8 cellular contexts compared by ENCODE assay signal in the genomic region with DNA sequence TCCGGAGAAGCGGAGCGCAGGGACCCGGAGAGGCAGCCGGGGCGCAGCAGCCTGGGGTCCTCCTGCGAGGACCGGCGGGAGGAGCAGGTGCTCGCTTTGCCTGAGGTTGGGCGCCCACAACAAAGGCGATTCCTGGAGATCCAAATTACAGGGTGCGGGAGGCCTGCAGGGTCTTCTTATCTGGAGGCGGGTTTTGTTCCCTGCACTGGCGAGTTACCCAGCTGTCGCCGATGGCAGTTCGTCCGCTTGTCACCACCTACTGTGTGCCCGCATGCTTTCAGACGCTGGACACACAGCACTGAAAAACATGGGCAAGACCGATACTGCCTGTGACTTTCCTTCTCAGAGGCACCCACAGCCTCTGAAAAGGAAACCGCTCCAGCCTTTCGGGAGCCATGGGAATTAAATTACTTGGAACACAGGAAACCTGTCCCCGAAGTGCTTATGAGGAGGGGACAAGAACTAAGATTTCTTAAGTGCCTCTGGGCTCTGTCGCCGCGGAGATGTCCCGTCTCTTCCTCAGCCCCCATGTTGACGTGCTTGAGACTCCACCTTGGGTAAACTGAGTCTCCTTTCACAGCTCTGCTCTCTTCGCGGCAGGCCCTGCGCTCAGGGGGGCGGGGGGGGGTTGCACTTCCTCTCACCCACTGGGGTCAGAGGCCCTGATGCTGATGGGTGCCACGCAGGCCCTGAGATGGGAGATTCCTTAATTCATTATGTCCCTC. TPM values are rescaled to one million over a fixed set of nuclear protein-coding genes. Genes with fewer than 3 reads are reported as not detected.
DNase-seq lines count a peak whose midpoint lies in the region; ATAC-seq and TF ChIP-seq lines count a peak whose summit lies in the region.

No MANE protein-coding gene starts in this region.

- no peaks in the 10 kb centered on the region for H3K9me3 ChIP-seq in HEK293 (ENCODE audit: control insufficient read depth, insufficient read depth, low read depth, low read length)
- H3K9me3 ChIP-seq in SU-DHL-6 (ENCODE audit: insufficient read depth, low read length) = no peaks in the 10 kb centered on the region
- no peaks in the 10 kb centered on the region for H3K9me3 ChIP-seq in gastrocnemius medialis

- H3K4me3 ChIP-seq in HEK293 (ENCODE audit: low read depth, low read length) (no peak overlapping the region), SU-DHL-6 (ENCODE audit: insufficient read depth, low read length, poor library complexity, severe bottlenecking) (no peak overlapping the region), gastrocnemius medialis (peak overlapping the region; percentile 60 to 83 (median 68))

- H3K9ac ChIP-seq in SU-DHL-6 (ENCODE audit: low read length) = peak overlapping the region; percentile 72; the same call in 1 of the 2 replicates

- H4K20me1 ChIP-seq in SU-DHL-6 (ENCODE audit: low read depth, low read length) = no peaks in the 10 kb centered on the region

- no peaks in the 10 kb centered on the region for H3K9me2 ChIP-seq in SU-DHL-6 (replicated peaks; ENCODE audit: insufficient read depth, low read length)

- DNase-seq in left cardiac atrium (peak; percentile 26), gastrocnemius medialis (no peak), putamen (ENCODE audit: low spot score) (no peak)
- no peak for DNase-seq in effector CD8-positive, alpha-beta T cell (lab: John Stamatoyannopoulos, UW)
- DNase-seq in activated CD8-positive, alpha-beta memory T cell treated with anti-CD3 and anti-CD28 coated beads, Interleukin-2, amount 50 U/mL, for 48 hours = no peak

- CTCF ChIA-PET in HEK293 (lab: Yijun Ruan, JAX) = interaction anchor here (0.5 to 2.5 kb wide), 4 partner anchors 67 to 297 kb away, joined by 3 to 14 read pairs (median 4); no protein-coding TSS in a partner anchor

- POLR2A ChIA-PET in HEK293 (lab: Yijun Ruan, JAX) = interaction anchor here (1.0 to 2.1 kb wide), 3 partner anchors 10 to 54 kb away, joined by 3 to 5 read pairs (median 5); no protein-coding TSS in a partner anchor

- no peak for TF ChIP-seq CTCF in HEK293 (tag by site-specific recombination; IDR thresholded peaks at IDR 0.05)
- no peak for TF ChIP-seq CTCF in SU-DHL-6 (IDR thresholded peaks at IDR 0.05; ENCODE audit: insufficient read depth, low read length, poor library complexity, severe bottlenecking)
- no peak for TF ChIP-seq CTCF in gastrocnemius medialis (IDR thresholded peaks at IDR 0.05 in 4 of 5, conservative IDR thresholded peaks at IDR 0.05 in 1 of 5)

- peaks cover 0 to 12% of the 10 kb centered on the region in 2 experiments; a peak in 1 of 3 replicates for H3K36me3 ChIP-seq in HEK293 (ENCODE audit: control insufficient read depth in 2 of 2, insufficient read depth in 1 of 2, low read length in 2 of 2)
- H3K36me3 ChIP-seq in SU-DHL-6 (ENCODE audit: low read length) = no peaks in the 10 kb centered on the region
- H3K36me3 ChIP-seq in gastrocnemius medialis = no peaks in the 10 kb centered on the region

- no peak overlapping the region for H2AFZ ChIP-seq in SU-DHL-6 (ENCODE audit: low read depth, low read length, severe bottlenecking)

- intact Hi-C loops in left cardiac atrium (cut with DNase I) = loop anchor here (2.0 to 10.0 kb wide), 3 partner anchors 43 to 175 kb away; partner anchors contain the start of gene SPINDOC (in 1 of the 2)
- intact Hi-C loops in gastrocnemius medialis (cut with DNase I; ENCODE audit: low total_unique reads) = loop anchor here (2.0 to 10.0 kb wide), 3 partner anchors 67 to 382 kb away; no protein-coding TSS in a partner anchor

- H3K4me1 ChIP-seq in HEK293 (ENCODE audit: control insufficient read depth, insufficient read depth, low read length) (no peaks in the 10 kb centered on the region), gastrocnemius medialis (peaks cover 10 to 13% of the 10 kb centered on the region in 2 donors)

- no peak for ATAC-seq in left cardiac atrium
- ATAC-seq in gastrocnemius medialis = peak in 1 of 2 donors; percentile 5
- ATAC-seq in GM18517 (IDR thresholded peaks at IDR 0.05; ENCODE audit: unreplicated experiment) = no peak

- H3K4me2 ChIP-seq in SU-DHL-6 (ENCODE audit: low read depth, low read length, poor library complexity, severe bottlenecking) = peak overlapping the region; percentile 67

- TF ChIP-seq POLR2A in gastrocnemius medialis (IDR thresholded peaks at IDR 0.05) = no peak

- no peak overlapping the region for H3K27ac ChIP-seq in HEK293 (ENCODE audit: extremely low read depth, low read depth, low read length)
- H3K27ac ChIP-seq in SU-DHL-6 (ENCODE audit: low read depth, low read length) = no peak overlapping the region
- H3K27ac ChIP-seq in gastrocnemius medialis = peak overlapping the region; percentile 44 to 77 (median 77)

- in situ Hi-C loops in gastrocnemius medialis (cut with MboI; ENCODE audit: low sequenced_read_pairs in 4 of 4) = loop anchor here in 1 of 4 donors (10.0 kb wide), 1 partner anchor 175 kb away; no protein-coding TSS in a partner anchor

- 0 out of 2 replicates have a peak, but pooled peaks cover 15% of the 10 kb centered on the region for H3K79me2 ChIP-seq in SU-DHL-6 (ENCODE audit: insufficient read depth, low read length)

- H3K27me3 ChIP-seq in SU-DHL-6 (ENCODE audit: low read length) (no peaks in the 10 kb centered on the region), gastrocnemius medialis (no peaks in the 10 kb centered on the region)

- H3F3A ChIP-seq in SU-DHL-6 (ENCODE audit: insufficient read depth) = no peaks in the 10 kb centered on the region

TF ChIP-seq in HEK293, 187 proteins besides CTCF, POLR2A, EP300 and RAD21:
- TF ChIP-seq ZNF335 (tag by site-specific recombination; conservative IDR thresholded peaks at IDR 0.05) = peak; percentile 80
- TF ChIP-seq ZIC2 (tag by site-specific recombination; IDR thresholded peaks at IDR 0.05) = peak; percentile 55; the same call in 1 of the 2 replicates
- TF ChIP-seq SP7 (tag by site-specific recombination; IDR thresholded peaks at IDR 0.05) = peak; percentile 76
- TF ChIP-seq, protein P1, sequence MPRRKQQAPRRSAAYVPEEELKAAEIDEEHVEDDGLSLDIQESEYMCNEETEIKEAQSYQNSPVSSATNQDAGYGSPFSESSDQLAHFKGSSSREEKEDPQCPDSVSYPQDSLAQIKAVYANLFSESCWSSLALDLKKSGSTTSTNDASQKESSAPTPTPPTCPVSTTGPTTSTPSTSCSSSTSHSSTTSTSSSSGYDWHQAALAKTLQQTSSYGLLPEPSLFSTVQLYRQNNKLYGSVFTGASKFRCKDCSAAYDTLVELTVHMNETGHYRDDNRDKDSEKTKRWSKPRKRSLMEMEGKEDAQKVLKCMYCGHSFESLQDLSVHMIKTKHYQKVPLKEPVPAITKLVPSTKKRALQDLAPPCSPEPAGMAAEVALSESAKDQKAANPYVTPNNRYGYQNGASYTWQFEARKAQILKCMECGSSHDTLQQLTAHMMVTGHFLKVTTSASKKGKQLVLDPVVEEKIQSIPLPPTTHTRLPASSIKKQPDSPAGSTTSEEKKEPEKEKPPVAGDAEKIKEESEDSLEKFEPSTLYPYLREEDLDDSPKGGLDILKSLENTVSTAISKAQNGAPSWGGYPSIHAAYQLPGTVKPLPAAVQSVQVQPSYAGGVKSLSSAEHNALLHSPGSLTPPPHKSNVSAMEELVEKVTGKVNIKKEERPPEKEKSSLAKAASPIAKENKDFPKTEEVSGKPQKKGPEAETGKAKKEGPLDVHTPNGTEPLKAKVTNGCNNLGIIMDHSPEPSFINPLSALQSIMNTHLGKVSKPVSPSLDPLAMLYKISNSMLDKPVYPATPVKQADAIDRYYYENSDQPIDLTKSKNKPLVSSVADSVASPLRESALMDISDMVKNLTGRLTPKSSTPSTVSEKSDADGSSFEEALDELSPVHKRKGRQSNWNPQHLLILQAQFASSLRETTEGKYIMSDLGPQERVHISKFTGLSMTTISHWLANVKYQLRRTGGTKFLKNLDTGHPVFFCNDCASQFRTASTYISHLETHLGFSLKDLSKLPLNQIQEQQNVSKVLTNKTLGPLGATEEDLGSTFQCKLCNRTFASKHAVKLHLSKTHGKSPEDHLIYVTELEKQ (tag by site-specific recombination; IDR thresholded peaks at IDR 0.05; ENCODE audit: borderline replicate concordance) = no peak
- TF ChIP-seq ZNF211 (tag by site-specific recombination; IDR thresholded peaks at IDR 0.05; ENCODE audit: low read depth) = no peak
- no peak for TF ChIP-seq ZNF621 (tag by site-specific recombination; IDR thresholded peaks at IDR 0.05)
- TF ChIP-seq ZNF747 (tag by site-specific recombination; IDR thresholded peaks at IDR 0.05) = no peak
- TF ChIP-seq ZNF18 (tag by site-specific recombination; IDR thresholded peaks at IDR 0.05) = no peak
- TF ChIP-seq YY1 (tag by site-specific recombination; IDR thresholded peaks at IDR 0.05) = no peak
- TF ChIP-seq BCL11B (tag by site-specific recombination; IDR thresholded peaks at IDR 0.05; ENCODE audit: low read depth) = no peak
- TF ChIP-seq ZNF37A (tag by site-specific recombination; IDR thresholded peaks at IDR 0.05) = no peak
- no peak for TF ChIP-seq KLF7 (tag by site-specific recombination; IDR thresholded peaks at IDR 0.05; ENCODE audit: borderline replicate concordance)
- no peak for TF ChIP-seq ZNF423 (tag by site-specific recombination; IDR thresholded peaks at IDR 0.05)
- TF ChIP-seq ZBTB20 (tag by site-specific recombination; IDR thresholded peaks at IDR 0.05) = no peak
- TF ChIP-seq ZNF23 (tag by site-specific recombination; IDR thresholded peaks at IDR 0.05; ENCODE audit: borderline replicate concordance) = no peak
- TF ChIP-seq ZNF558 (tag by site-specific recombination; IDR thresholded peaks at IDR 0.05) = no peak
- no peak for TF ChIP-seq ZNF658 (tag by site-specific recombination; IDR thresholded peaks at IDR 0.05)

RNA-seq across cellular contexts. Expression of gene ZFTA, which starts 1.3 kb away (rescaled TPM):
- total RNA-seq in left cardiac atrium (10 to 100 TPM; 15.5 to 16.0 TPM), gastrocnemius medialis (10 to 100 TPM in 2 of 4 donors, 1 to 10 TPM in 2; 6.9 to 18.6 (median 11.8) TPM)

RNA-seq across cellular contexts. Expression of gene SPINDOC, which starts 43.4 kb away (rescaled TPM):
- 10 to 100 TPM; 13.3 to 13.5 TPM for total RNA-seq in left cardiac atrium
- 1 to 10 TPM; 2.7 to 6.3 (median 3.5) TPM for total RNA-seq in gastrocnemius medialis

Comparison
In these comparisons a context has a peak if more than half of its experiments do, and no peak if none do; other contexts are left out.
1. H3K27ac ChIP-seq: peak in gastrocnemius medialis (4 of 4); none in HEK293 (single experiment) and SU-DHL-6 (single experiment).
2. H3K4me3 ChIP-seq: peak in gastrocnemius medialis (4 of 4); none in HEK293 (single experiment) and SU-DHL-6 (single experiment).